In genomic region chr4:153151535-153152452, GRCh38 we compare ENCODE assay signal across 8 cellular contexts. TPM values are rescaled to one million over a fixed set of nuclear protein-coding genes. Genes with fewer than 3 reads are reported as not detected.
DNase-seq lines count a peak whose midpoint lies in the region; FAIRE-seq and TF ChIP-seq lines count a peak whose summit lies in the region.

No MANE protein-coding gene starts in this region.

- dilution Hi-C loops in endothelial cell of umbilical vein (cut with MboI; ENCODE audit: extremely low pct_ligation_motif_present, low sequenced_read_pairs): no loop called here

- no peak for TF ChIP-seq CTCF in endothelial cell of umbilical vein (IDR thresholded peaks at IDR 0.05; ENCODE audit: extremely low read depth in 1 of 2, insufficient read depth in 1 of 2, low read depth in 1 of 2, low read length in 2 of 2)
- no peak for TF ChIP-seq CTCF in nephron (IDR thresholded peaks at IDR 0.05; ENCODE audit: unreplicated experiment in 3 of 3)

- peaks cover 43% of the 10 kb centered on the region for H3K4me1 Mint-ChIP-seq in activated CD4-positive, alpha-beta memory T cell treated with anti-CD3 and anti-CD28 coated beads for 36 hours (ENCODE audit: low read depth)
- peaks cover 32% of the 10 kb centered on the region for H3K4me1 Mint-ChIP-seq in activated CD4-positive, alpha-beta memory T cell treated with anti-CD3 and anti-CD28 coated beads, Interleukin-2, amount 10 ng/mL, durations not matched to agents 7 days and 5 days
- H3K4me1 Mint-ChIP-seq in nephron: peaks cover 42% of the 10 kb centered on the region

- H3K36me3 ChIP-seq in endothelial cell of umbilical vein (ENCODE audit: control insufficient read depth in 2 of 2, extremely low read depth in 1 of 2, insufficient read depth in 2 of 2, low read length in 2 of 2): no peaks in the 10 kb centered on the region

- H3K27ac ChIP-seq in endothelial cell of umbilical vein (ENCODE audit: insufficient read depth, low read depth, low read length): no peak overlapping the region

- no peak overlapping the region for H3K4me2 ChIP-seq in endothelial cell of umbilical vein (ENCODE audit: insufficient read depth, low read length)

- H3K9ac ChIP-seq in endothelial cell of umbilical vein (replicated peaks; ENCODE audit: extremely low read depth, insufficient read depth, low read length): no peak overlapping the region

- CTCF ChIA-PET in activated CD4-positive, alpha-beta memory T cell treated with anti-CD3 and anti-CD28 coated beads for 36 hours (lab: Charles Lee): interaction anchor here (0.8 to 1.0 kb wide), 2 partner anchors 9 to 167 kb away, joined by 3 read pairs; no protein-coding TSS in a partner anchor
- CTCF ChIA-PET in activated CD4-positive, alpha-beta memory T cell treated with anti-CD3 and anti-CD28 coated beads, Interleukin-2, amount 10 ng/mL, durations not matched to agents 7 days and 5 days (lab: Charles Lee): interaction anchor here (0.5 to 0.6 kb wide), 2 partner anchors 8 to 161 kb away, joined by 4 read pairs; no protein-coding TSS in a partner anchor
- CTCF ChIA-PET in endothelial cell of umbilical vein (lab: Charles Lee): interaction anchor here (1.0 to 1.9 kb wide), 5 partner anchors 8 to 159 kb away, joined by 3 to 8 read pairs (median 4); no protein-coding TSS in a partner anchor

- peak; percentile 60 for DNase-seq in activated CD4-positive, alpha-beta memory T cell treated with anti-CD3 and anti-CD28 coated beads for 36 hours
- DNase-seq in activated CD4-positive, alpha-beta memory T cell treated with anti-CD3 and anti-CD28 coated beads, Interleukin-2, amount 10 ng/mL, durations not matched to agents 7 days and 5 days: no peak
- DNase-seq in NCI-H1105 (lab: John Stamatoyannopoulos, UW) (peak; percentile 66), SW480 (ENCODE audit: low spot score) (peak; percentile 50), endothelial cell of umbilical vein (ENCODE audit: low read depth, low spot score) (peak; percentile 13), ureter (ENCODE audit: low spot score) (peak; percentile 75), GM03348 (ENCODE audit: low spot score) (no peak)

- H3K9me3 ChIP-seq in endothelial cell of umbilical vein (replicated peaks; ENCODE audit: control insufficient read depth, insufficient read depth, low read length): no peaks in the 10 kb centered on the region

- intact Hi-C loops in activated CD4-positive, alpha-beta memory T cell treated with anti-CD3 and anti-CD28 coated beads for 36 hours (cut with micrococcal nuclease): loop anchor here (2.0 to 5.0 kb wide), 5 partner anchors 37 to 421 kb away; partner anchors contain the start of gene MND1
- intact Hi-C loops in endothelial cell of umbilical vein (cut with micrococcal nuclease): loop anchor here (2.0 to 5.0 kb wide), 2 partner anchors 71 to 316 kb away; partner anchors contain the start of gene TMEM131L

- H3K9me1 ChIP-seq in endothelial cell of umbilical vein (replicated peaks; ENCODE audit: control insufficient read depth, extremely low read depth, insufficient read depth, low read length): no peaks in the 10 kb centered on the region

- H3K36me3 Mint-ChIP-seq in activated CD4-positive, alpha-beta memory T cell treated with anti-CD3 and anti-CD28 coated beads for 36 hours: no peaks in the 10 kb centered on the region
- no peaks in the 10 kb centered on the region for H3K36me3 Mint-ChIP-seq in activated CD4-positive, alpha-beta memory T cell treated with anti-CD3 and anti-CD28 coated beads, Interleukin-2, amount 10 ng/mL, durations not matched to agents 7 days and 5 days (ENCODE audit: low read depth)
- H3K36me3 Mint-ChIP-seq in nephron (ENCODE audit: low read depth): no peaks in the 10 kb centered on the region

- POLR2A ChIA-PET in activated CD4-positive, alpha-beta memory T cell treated with anti-CD3 and anti-CD28 coated beads for 36 hours (lab: Charles Lee): no interaction called here
- POLR2A ChIA-PET in activated CD4-positive, alpha-beta memory T cell treated with anti-CD3 and anti-CD28 coated beads, Interleukin-2, amount 10 ng/mL, durations not matched to agents 7 days and 5 days (lab: Charles Lee): no interaction called here
- POLR2A ChIA-PET in endothelial cell of umbilical vein (lab: Charles Lee): no interaction called here

- H4K20me1 ChIP-seq in endothelial cell of umbilical vein (replicated peaks; ENCODE audit: control insufficient read depth, extremely low read depth, insufficient read depth, low read length): no peaks in the 10 kb centered on the region

- H3K27me3 ChIP-seq in endothelial cell of umbilical vein (ENCODE audit: control insufficient read depth in 2 of 2, insufficient read depth in 2 of 2, low read length in 2 of 2): peaks cover 11 to 18% of the 10 kb centered on the region in 2 experiments

- no peak overlapping the region for H2AFZ ChIP-seq in endothelial cell of umbilical vein (ENCODE audit: low read depth, low read length)

- no peaks in the 10 kb centered on the region for H3K79me2 ChIP-seq in endothelial cell of umbilical vein (ENCODE audit: control insufficient read depth, insufficient read depth, low read length)

- H3K4me1 ChIP-seq in endothelial cell of umbilical vein (ENCODE audit: control insufficient read depth, extremely low read depth, insufficient read depth, low read length): peaks cover 18% of the 10 kb centered on the region

- peaks cover 2% of the 10 kb centered on the region for H3K27me3 Mint-ChIP-seq in activated CD4-positive, alpha-beta memory T cell treated with anti-CD3 and anti-CD28 coated beads for 36 hours
- H3K27me3 Mint-ChIP-seq in activated CD4-positive, alpha-beta memory T cell treated with anti-CD3 and anti-CD28 coated beads, Interleukin-2, amount 10 ng/mL, durations not matched to agents 7 days and 5 days: peaks cover 47% of the 10 kb centered on the region
- peaks cover 13% of the 10 kb centered on the region for H3K27me3 Mint-ChIP-seq in nephron (ENCODE audit: low read depth)

- BruUV-seq in endothelial cell of umbilical vein (replicated peaks; lab: Mats Ljungman, UMichigan): no TSS peak

- no peak for FAIRE-seq in endothelial cell of umbilical vein (lab: Jason Lieb, UNC)

- no peak overlapping the region for H3K4me3 Mint-ChIP-seq in activated CD4-positive, alpha-beta memory T cell treated with anti-CD3 and anti-CD28 coated beads for 36 hours
- no peak overlapping the region for H3K4me3 Mint-ChIP-seq in activated CD4-positive, alpha-beta memory T cell treated with anti-CD3 and anti-CD28 coated beads, Interleukin-2, amount 10 ng/mL, durations not matched to agents 7 days and 5 days
- peak overlapping the region; percentile 84 to 94 (median 89) for H3K4me3 Mint-ChIP-seq in nephron

- H3K27ac Mint-ChIP-seq in activated CD4-positive, alpha-beta memory T cell treated with anti-CD3 and anti-CD28 coated beads for 36 hours: no peak overlapping the region
- no peak overlapping the region for H3K27ac Mint-ChIP-seq in activated CD4-positive, alpha-beta memory T cell treated with anti-CD3 and anti-CD28 coated beads, Interleukin-2, amount 10 ng/mL, durations not matched to agents 7 days and 5 days
- peak overlapping the region; percentile 35 to 79 (median 63) for H3K27ac Mint-ChIP-seq in nephron

- TF ChIP-seq POLR2A in endothelial cell of umbilical vein (IDR thresholded peaks at IDR 0.05; ENCODE audit: low read depth, low read length): no peak

- H3K4me3 ChIP-seq in endothelial cell of umbilical vein (replicated peaks in 1 of 3; ENCODE audit: insufficient read depth in 1 of 3, low read depth in 1 of 3, low read length in 3 of 3): no peak overlapping the region

- H3K9me3 Mint-ChIP-seq in activated CD4-positive, alpha-beta memory T cell treated with anti-CD3 and anti-CD28 coated beads for 36 hours: no peaks in the 10 kb centered on the region
- H3K9me3 Mint-ChIP-seq in activated CD4-positive, alpha-beta memory T cell treated with anti-CD3 and anti-CD28 coated beads, Interleukin-2, amount 10 ng/mL, durations not matched to agents 7 days and 5 days: no peaks in the 10 kb centered on the region
- no peaks in the 10 kb centered on the region for H3K9me3 Mint-ChIP-seq in nephron

TF ChIP-seq in endothelial cell of umbilical vein, 7 proteins besides CTCF, POLR2A, EP300 and RAD21:
- TF ChIP-seq EZH2 (IDR thresholded peaks at IDR 0.05; ENCODE audit: borderline replicate concordance, low read depth, low read length, severe bottlenecking): peak; percentile 0
- no peak for TF ChIP-seq MYC (IDR thresholded peaks at IDR 0.05; ENCODE audit: low read depth, low read length)
TF ChIP-seq in endothelial cell of umbilical vein: peak in this region for 1.

RNA-seq across cellular contexts. Expression of gene TRIM2, which starts 52.4 kb away (rescaled TPM):
- 1 to 10 TPM; 1.7 to 2.9 TPM for total RNA-seq in activated CD4-positive, alpha-beta memory T cell treated with anti-CD3 and anti-CD28 coated beads for 36 hours
- under 1 TPM; 0.10 to 0.20 TPM for total RNA-seq in activated CD4-positive, alpha-beta memory T cell treated with anti-CD3 and anti-CD28 coated beads, Interleukin-2, amount 10 ng/mL, durations not matched to agents 7 days and 5 days
- total RNA-seq in endothelial cell of umbilical vein (16.4 and 19.7 TPM in 2 replicates), ureter (90.6 TPM)
- polyA plus RNA-seq in endothelial cell of umbilical vein: 6.8 TPM in 2 replicates
- polyA plus RNA-seq in endothelial cell of umbilical vein (2011; cell fraction: cytosol; rRNA removed): 3.7 and 4.9 TPM in 2 replicates
- polyA plus RNA-seq in endothelial cell of umbilical vein (2011; cell fraction: nucleus; rRNA removed): 9.4 and 12.4 TPM in 2 replicates
- 1.9 and 4.7 TPM in 2 replicates for polyA plus RNA-seq in endothelial cell of umbilical vein (2012)
- polyA minus RNA-seq in endothelial cell of umbilical vein: 35.6 and 40.0 TPM in 2 replicates
- polyA minus RNA-seq in endothelial cell of umbilical vein (2011; cell fraction: cytosol; rRNA and poly(A)+ RNA removed): 7.2 TPM
- polyA minus RNA-seq in endothelial cell of umbilical vein (2011; cell fraction: nucleus; rRNA and poly(A)+ RNA removed): 18.8 and 19.6 TPM in 2 replicates

Comparison
In these comparisons a context has a peak if more than half of its experiments do, and no peak if none do; other contexts are left out.
1. DNase-seq: peak in activated CD4-positive, alpha-beta memory T cell treated with anti-CD3 and anti-CD28 coated beads for 36 hours (single experiment), NCI-H1105 (single experiment), SW480 (single experiment), endothelial cell of umbilical vein (single experiment) and ureter (single experiment); none in activated CD4-positive, alpha-beta memory T cell treated with anti-CD3 and anti-CD28 coated beads, Interleukin-2, amount 10 ng/mL, durations not matched to agents 7 days and 5 days (single experiment) and GM03348 (single experiment).
2. H3K27ac Mint-ChIP-seq: peak in nephron (3 of 3); none in activated CD4-positive, alpha-beta memory T cell treated with anti-CD3 and anti-CD28 coated beads for 36 hours (single experiment) and activated CD4-positive, alpha-beta memory T cell treated with anti-CD3 and anti-CD28 coated beads, Interleukin-2, amount 10 ng/mL, durations not matched to agents 7 days and 5 days (single experiment).
3. H3K4me3 Mint-ChIP-seq: peak in nephron (3 of 3); none in activated CD4-positive, alpha-beta memory T cell treated with anti-CD3 and anti-CD28 coated beads for 36 hours (single experiment) and activated CD4-positive, alpha-beta memory T cell treated with anti-CD3 and anti-CD28 coated beads, Interleukin-2, amount 10 ng/mL, durations not matched to agents 7 days and 5 days (single experiment).